Comparison of ENCODE assay signal across 18 cellular contexts in genomic region chr7:4880218-4880617, GRCh38. TPM values are rescaled to one million over a fixed set of nuclear protein-coding genes. Genes with fewer than 3 reads are reported as not detected.
DNase-seq lines count a peak whose midpoint lies in the region; ATAC-seq and TF ChIP-seq lines count a peak whose summit lies in the region.
"Had no signal": no experiment of that assay in that cellular context is flagged by ENCODE, and none has a peak within 500 bp of the region (broad histone marks: within the 10 kb centered on the region; RNA-seq: fewer than 3 reads in every experiment).

No MANE protein-coding gene starts in this region.

- H3K4me1 ChIP-seq in BLaER1 (peaks cover 72% of the 10 kb centered on the region), heart right ventricle (peaks cover 3 to 43% (median 14%) of the 10 kb centered on the region in 9 donors), osteoblast (ENCODE audit: insufficient read depth, low read length) (peaks cover 10% of the 10 kb centered on the region)

- DNase-seq in NCI-H187 (lab: John Stamatoyannopoulos, UW) (peak; percentile 49 to 51), heart right ventricle (no peak), osteoblast (ENCODE audit: insufficient read length, low spot score, missing footprints) (peak; percentile 84), NCI-H1105 treated with DMSO at 0.1 percent for 48 hours (lab: John Stamatoyannopoulos, UW) (no peak), osteocyte (ENCODE audit: extremely low spot score, unreplicated experiment) (no peak)
- DNase-seq: activated CD4-positive, alpha-beta T cell treated with anti-CD3 and anti-CD28 coated beads, Interleukin-2, amount 50 U/mL, for 1 hour; activated naive CD4-positive, alpha-beta T cell; activated T-cell treated with anti-CD3 and anti-CD28 coated beads for 4 hours; cortex of kidney; mammary epithelial cell; natural killer cell; stimulated activated CD4-positive, alpha-beta T cell treated with anti-CD3 and anti-CD28 coated beads, Interleukin-2, amount 100 ng/mL, for 24 hours; stomach; SW 1271 had no signal

- peaks cover 17% of the 10 kb centered on the region for H3K4me1 Mint-ChIP-seq in osteocyte (ENCODE audit: unreplicated experiment)

- 61 to 63% methylated on average over 10 of the region's 10 CpGs for WGBS in heart right ventricle, 2 donors

- no peaks in the 10 kb centered on the region for H3K79me2 ChIP-seq in osteoblast (ENCODE audit: insufficient read depth, low read length)

- H2AFZ ChIP-seq in osteoblast (ENCODE audit: low read length): peak overlapping the region; percentile 1

- H3K27me3 ChIP-seq in BLaER1 (no peaks in the 10 kb centered on the region), heart right ventricle (peaks cover 0 to 27% (median 0%) of the 10 kb centered on the region in 7 donors), osteoblast (ENCODE audit: insufficient read depth, low read length) (peaks cover 4% of the 10 kb centered on the region)

- ATAC-seq in heart right ventricle (no peak), GM21786 (IDR thresholded peaks at IDR 0.05; ENCODE audit: unreplicated experiment) (no peak), HG03025 (IDR thresholded peaks at IDR 0.05; ENCODE audit: low FRiP score, unreplicated experiment) (no peak)
- ATAC-seq: natural killer cell had no signal

- H3K27me3 Mint-ChIP-seq in osteocyte (ENCODE audit: unreplicated experiment): no peaks in the 10 kb centered on the region

- H3K4me3 ChIP-seq in BLaER1 (peak overlapping the region; percentile 45; the same call in 1 of the 2 replicates), heart right ventricle (peak overlapping the region in 7 of 10 donors; percentile 5 to 35 (median 24)), osteoblast (ENCODE audit: insufficient read depth, low read length) (no peak overlapping the region)
- H3K4me3 ChIP-seq: stomach had no signal

- peak overlapping the region; percentile 74 for H3K9ac ChIP-seq in BLaER1

- H3K4me2 ChIP-seq in BLaER1: peak overlapping the region; percentile 96
- no peak overlapping the region for H3K4me2 ChIP-seq in osteoblast (ENCODE audit: insufficient read depth, low read length)

- peaks cover 32% of the 10 kb centered on the region for H3K36me3 ChIP-seq in BLaER1
- H3K36me3 ChIP-seq in heart right ventricle: peaks cover 0 to 31% (median 0%) of the 10 kb centered on the region in 9 donors
- H3K36me3 ChIP-seq in osteoblast (ENCODE audit: insufficient read depth, low read length): no peaks in the 10 kb centered on the region

- H3K36me3 Mint-ChIP-seq in osteocyte (ENCODE audit: unreplicated experiment): peaks cover 3% of the 10 kb centered on the region
- H3K36me3 Mint-ChIP-seq: natural killer cell had no signal

- no peaks in the 10 kb centered on the region for H3K9me3 Mint-ChIP-seq in osteocyte (ENCODE audit: unreplicated experiment)
- H3K9me3 Mint-ChIP-seq: natural killer cell had no signal

- no peaks in the 10 kb centered on the region for H4K20me1 ChIP-seq in BLaER1
- H4K20me1 ChIP-seq in osteoblast (ENCODE audit: insufficient read depth, low read length): no peaks in the 10 kb centered on the region

- TF ChIP-seq CTCF in heart right ventricle (IDR thresholded peaks at IDR 0.05) (no peak), osteoblast (IDR thresholded peaks at IDR 0.05; ENCODE audit: extremely low read depth, low read depth, low read length) (no peak), osteocyte (IDR thresholded peaks at IDR 0.05) (no peak)

- intact Hi-C loops in heart right ventricle (cut with DNase I): loop anchor here in 4 of 10 donors (5.0 kb wide), 2 partner anchors 48 to 83 kb away; no protein-coding TSS in a partner anchor

- H3K27ac ChIP-seq in BLaER1 (peak overlapping the region; percentile 89), heart right ventricle (peak overlapping the region in 1 of 10 donors; percentile 25), osteoblast (ENCODE audit: low read depth, low read length) (no peak overlapping the region)
- H3K27ac ChIP-seq: stomach had no signal

- H3K27ac Mint-ChIP-seq in osteocyte (ENCODE audit: unreplicated experiment): no peak overlapping the region
- H3K27ac Mint-ChIP-seq: natural killer cell had no signal

- H3K9me3 ChIP-seq in BLaER1 (no peaks in the 10 kb centered on the region), heart right ventricle (no peaks in the 10 kb centered on the region), osteoblast (ENCODE audit: low read depth, low read length) (no peaks in the 10 kb centered on the region)
- H3K9me3 ChIP-seq: stomach had no signal

- H3K4me3 Mint-ChIP-seq in osteocyte (ENCODE audit: unreplicated experiment): no peak overlapping the region
- H3K4me3 Mint-ChIP-seq: natural killer cell had no signal

RNA-seq across cellular contexts. Expression of gene RADIL, which starts 3.3 kb away (rescaled TPM):
- total RNA-seq in heart right ventricle (1 to 10 TPM; 1.2 to 6.6 (median 3.8) TPM), osteoblast (0.29 and 1.1 TPM in 2 replicates), osteocyte (2.1 and 3.4 TPM in 2 replicates)
- 1 to 10 TPM; 2.4 to 5.0 TPM for polyA plus RNA-seq in heart right ventricle
- total RNA-seq: natural killer cell had no signal

RNA-seq across cellular contexts. Expression of gene PAPOLB, which starts 18.4 kb away (rescaled TPM):
- total RNA-seq in heart right ventricle: under 1 TPM in 6 of 10 donors, not detected in 4; 0.10 to 0.21 (median 0.15) TPM
- polyA plus RNA-seq in heart right ventricle: under 1 TPM; 0.01 to 0.15 TPM
- total RNA-seq in osteoblast: under 0.01 and 0.36 TPM in 2 replicates
- 0.10 and 0.13 TPM in 2 replicates for total RNA-seq in osteocyte
- polyA plus RNA-seq: endothelial cell of umbilical vein, mammary epithelial cell, stomach had no signal

Comparison
In these comparisons a context has a peak if more than half of its experiments do, and no peak if none do; other contexts are left out.
1. DNase-seq: peak in NCI-H187 (2 of 2) and osteoblast (single experiment); none in heart right ventricle (0 of 2), NCI-H1105 treated with DMSO at 0.1 percent for 48 hours (single experiment) and osteocyte (single experiment).